Comparison of ENCODE assay signal across 10 cellular contexts in genomic region chr14:94322648-94323570, GRCh38. TPM values are rescaled to one million over a fixed set of nuclear protein-coding genes. Genes with fewer than 3 reads are reported as not detected.
DNase-seq lines count a peak whose midpoint lies in the region; ATAC-seq and TF ChIP-seq lines count a peak whose summit lies in the region.
"Had no signal": no experiment of that assay in that cellular context is flagged by ENCODE, and none has a peak within 500 bp of the region (broad histone marks: within the 10 kb centered on the region; RNA-seq: fewer than 3 reads in every experiment).

TSS of gene SERPINA6 (minus strand) at chr14:94323336. CDS start at chr14:94314648, 8,688 bp downstream.

- H3K36me3 ChIP-seq in Panc1 (ENCODE audit: control insufficient read depth, insufficient read depth, low read length): no peaks in the 10 kb centered on the region
- H3K36me3 ChIP-seq in osteoblast (ENCODE audit: insufficient read depth, low read length): no peaks in the 10 kb centered on the region

- TF ChIP-seq CTCF in Panc1 (IDR thresholded peaks at IDR 0.05) (no peak), fibroblast of the aortic adventitia (IDR thresholded peaks at IDR 0.05; ENCODE audit: insufficient read depth, low read length) (no peak), osteoblast (IDR thresholded peaks at IDR 0.05; ENCODE audit: extremely low read depth, low read depth, low read length) (no peak), lower leg skin (IDR thresholded peaks at IDR 0.05) (no peak)

- H4K20me1 ChIP-seq in osteoblast (ENCODE audit: insufficient read depth, low read length): no peaks in the 10 kb centered on the region

- BruUV-seq in Panc1 (replicated peaks; lab: Mats Ljungman, UMichigan): no TSS peak

- POLR2A ChIA-PET in Panc1 (lab: Charles Lee): no interaction called here

- H3K27me3 ChIP-seq in Panc1 (ENCODE audit: control insufficient read depth, insufficient read depth, low read length) (no peaks in the 10 kb centered on the region), osteoblast (ENCODE audit: insufficient read depth, low read length) (no peaks in the 10 kb centered on the region)

- whole genome bisulfite sequencing in lower leg skin, 2 donors: 68 to 79% methylated on average over 15 of the region's 15 CpGs

- H2AFZ ChIP-seq in osteoblast (ENCODE audit: low read length): peak within 1 kb of the TSS; percentile 61

- H3K4me1 ChIP-seq in Panc1 (ENCODE audit: control insufficient read depth, insufficient read depth, low read length) (no peaks in the 10 kb centered on the region), osteoblast (ENCODE audit: insufficient read depth, low read length) (peaks cover 10% of the 10 kb centered on the region)

- in situ Hi-C loops in Panc1 (cut with HindIII; ENCODE audit: low pct_unique_long_range_greater_than_20kb, low sequenced_read_pairs) (no loop called here), KBM-7 (cut with MboI; ENCODE audit: low pct_unique_long_range_greater_than_20kb, low sequenced_read_pairs) (no loop called here)

- no peaks in the 10 kb centered on the region for H3K9me3 ChIP-seq in Panc1 (ENCODE audit: control insufficient read depth, insufficient read depth, low read depth, low read length)
- H3K9me3 ChIP-seq in osteoblast (ENCODE audit: low read depth, low read length): no peaks in the 10 kb centered on the region

- CTCF ChIA-PET in Panc1 (lab: Charles Lee): no interaction called here

- no peak within 1 kb of the TSS for H3K27ac ChIP-seq in Panc1 (ENCODE audit: low read length)
- H3K27ac ChIP-seq in osteoblast (ENCODE audit: low read depth, low read length): no peak within 1 kb of the TSS

- DNase-seq in Daoy (ENCODE audit: low read depth): peak; percentile 86
- no peak for DNase-seq in Panc1 (ENCODE audit: low read depth, low spot score)
- peak; percentile 77 for DNase-seq in fibroblast of the aortic adventitia (ENCODE audit: low read depth)
- DNase-seq in osteoblast (ENCODE audit: insufficient read length, low spot score, missing footprints): no peak
- DNase-seq in KBM-7: no peak
- no peak for DNase-seq in cerebellar nuclear complex (lab: John Stamatoyannopoulos, UW)
- no peak for DNase-seq in lower leg skin (ENCODE audit: low spot score in 2 of 2)
- DNase-seq: CD8-positive, alpha-beta memory T cell; NCI-H146 had no signal

- ATAC-seq in Panc1: peak; percentile 48; the same call in 1 of the 2 replicates
- ATAC-seq in GM18870 (IDR thresholded peaks at IDR 0.05; ENCODE audit: unreplicated experiment): no peak

- TF ChIP-seq POLR2A in lower leg skin (IDR thresholded peaks at IDR 0.05): no peak

- intact Hi-C loops in Panc1 (cut with micrococcal nuclease; ENCODE audit: unreplicated experiment): no loop called here
- intact Hi-C loops in lower leg skin (cut with DNase I; ENCODE audit: low total_unique reads): no loop called here

- H3K4me2 ChIP-seq in osteoblast (ENCODE audit: insufficient read depth, low read length): peak within 1 kb of the TSS; percentile 52

- no peaks in the 10 kb centered on the region for H3K79me2 ChIP-seq in osteoblast (ENCODE audit: insufficient read depth, low read length)

- H3K4me3 ChIP-seq in Panc1 (ENCODE audit: low read depth in 2 of 2, low read length in 2 of 2) (no peak within 1 kb of the TSS), fibroblast of the aortic adventitia (ENCODE audit: low read depth, low read length) (no peak within 1 kb of the TSS), osteoblast (ENCODE audit: insufficient read depth, low read length) (peak within 1 kb of the TSS; percentile 20), lower leg skin (ENCODE audit: low read depth, poor library complexity, severe bottlenecking) (no peak within 1 kb of the TSS)

RNA-seq across cellular contexts. Expression of gene SERPINA6, which starts in this region (rescaled TPM):
- total RNA-seq in Daoy (2014; rRNA removed; shearing (Covaris generic)): 0.91 and 4.1 TPM in 2 replicates
- total RNA-seq in Panc1 (2021; ENCODE audit: unreplicated experiment): not detected
- not detected for polyA plus RNA-seq in Panc1 (2012; ENCODE audit: insufficient read length)
- total RNA-seq in fibroblast of the aortic adventitia (ENCODE audit: low replicate concordance): not detected in 2 replicates
- not detected in 2 replicates for total RNA-seq in osteoblast
- not detected for total RNA-seq in lower leg skin
- total RNA-seq: CD8-positive, alpha-beta memory T cell had no signal
- polyA plus RNA-seq: CD8-positive, alpha-beta memory T cell had no signal

Comparison
In these comparisons a context has a peak if more than half of its experiments do, and no peak if none do; other contexts are left out.
1. Peak in ATAC-seq in Panc1; RNA of the gene not detected or under 1 TPM.
2. Peak in DNase-seq in fibroblast of the aortic adventitia; RNA of the gene not detected or under 1 TPM.